In genomic region chr22:20205964-20206708, GRCh38 we compare ENCODE assay signal across 8 cellular contexts. TPM values are rescaled to one million over a fixed set of nuclear protein-coding genes. Genes with fewer than 3 reads are reported as not detected.
DNase-seq lines count a peak whose midpoint lies in the region; ATAC-seq and TF ChIP-seq lines count a peak whose summit lies in the region.

No MANE protein-coding gene starts in this region.

- peak overlapping the region; percentile 93 to 97 (median 96) for H3K4me3 Mint-ChIP-seq in immature natural killer cell

- H3K36me3 ChIP-seq in ascending aorta: no peaks in the 10 kb centered on the region

- peaks cover 0 to 2% (median 0%) of the 10 kb centered on the region in 3 donors for H3K27me3 Mint-ChIP-seq in immature natural killer cell (ENCODE audit: low read depth in 3 of 3)

- peaks cover 29% of the 10 kb centered on the region in 2 donors for H3K4me1 Mint-ChIP-seq in immature natural killer cell

- intact Hi-C loops in ascending aorta (cut with DNase I): no loop called here

- peak overlapping the region; percentile 55 to 58 for H3K4me3 ChIP-seq in ascending aorta

- H3K9me3 ChIP-seq in ascending aorta: no peaks in the 10 kb centered on the region

- ATAC-seq in HG03460 (IDR thresholded peaks at IDR 0.05; ENCODE audit: unreplicated experiment): peak; percentile 79
- ATAC-seq in HG03039 (IDR thresholded peaks at IDR 0.05; ENCODE audit: unreplicated experiment): no peak

- no peaks in the 10 kb centered on the region for H3K36me3 Mint-ChIP-seq in immature natural killer cell

- peak overlapping the region; percentile 85 to 96 (median 94) for H3K27ac Mint-ChIP-seq in immature natural killer cell

- H3K9me3 Mint-ChIP-seq in immature natural killer cell: no peaks in the 10 kb centered on the region

- peak; percentile 28 for TF ChIP-seq POLR2A in GM15510 (IDR thresholded peaks at IDR 0.05; ENCODE audit: borderline replicate concordance, extremely low read depth, insufficient read length)

- peaks cover under 1 to 25% of the 10 kb centered on the region in 2 donors for H3K4me1 ChIP-seq in ascending aorta

- DNase-seq in T-helper 1 cell (peak in 3 of 5 donors; percentile 36 to 86 (median 58)), ascending aorta (ENCODE audit: low spot score in 2 of 2) (peak in 1 of 2 donors; percentile 74), immature natural killer cell (peak; percentile 56 to 62 (median 56)), COR-L47 (lab: John Stamatoyannopoulos, UW) (no peak)
- peak; percentile 10 to 39 for DNase-seq in stimulated activated CD4-positive, alpha-beta T cell treated with anti-CD3 and anti-CD28 coated beads, Interleukin-1b, Interleukin-23, amount 100 ng/mL, for 1 hour (ENCODE audit: low read depth in 2 of 2)

- no peaks in the 10 kb centered on the region for H3K27me3 ChIP-seq in ascending aorta

- peak overlapping the region; percentile 37 to 54 for H3K27ac ChIP-seq in ascending aorta

- no peak for TF ChIP-seq CTCF in ascending aorta (IDR thresholded peaks at IDR 0.05)

RNA-seq across cellular contexts. Expression of gene CCDC188, which starts 55.3 kb away (rescaled TPM):
- not detected for total RNA-seq in ascending aorta
- under 1 TPM in 1 of 3 donors, not detected in 2; 0.66 TPM for polyA plus RNA-seq in immature natural killer cell
